3 cellular contexts compared by ENCODE assay signal in the genomic region with DNA sequence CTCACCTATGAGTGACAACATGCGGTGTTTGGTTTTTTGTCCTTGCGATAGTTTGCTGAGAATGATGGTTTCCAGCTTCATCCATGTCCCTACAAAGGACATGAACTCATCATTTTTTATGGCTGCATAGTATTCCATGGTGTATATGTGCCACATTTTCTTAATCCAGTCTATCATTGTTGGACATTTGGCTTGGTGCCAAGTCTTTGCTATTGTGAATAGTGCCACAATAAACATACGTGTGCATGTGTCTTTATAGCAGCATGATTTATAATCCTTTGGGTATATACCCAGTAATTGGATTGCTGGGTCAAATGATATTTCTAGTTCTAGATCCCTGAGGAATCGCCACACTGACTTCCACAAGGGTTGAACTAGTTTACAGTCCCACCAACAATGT. TPM values are rescaled to one million over a fixed set of nuclear protein-coding genes. Genes with fewer than 3 reads are reported as not detected.
"Had no signal": no experiment of that assay in that cellular context is flagged by ENCODE, and none has a peak within 500 bp of the region (broad histone marks: within the 10 kb centered on the region; RNA-seq: fewer than 3 reads in every experiment).

No MANE protein-coding gene starts in this region.

RNA-seq across cellular contexts. Expression of a gene that starts 9.4 kb away (rescaled TPM):
- total RNA-seq: mammary epithelial cell, myocyte had no signal
- polyA plus RNA-seq: keratinocyte had no signal
